In the genomic region with DNA sequence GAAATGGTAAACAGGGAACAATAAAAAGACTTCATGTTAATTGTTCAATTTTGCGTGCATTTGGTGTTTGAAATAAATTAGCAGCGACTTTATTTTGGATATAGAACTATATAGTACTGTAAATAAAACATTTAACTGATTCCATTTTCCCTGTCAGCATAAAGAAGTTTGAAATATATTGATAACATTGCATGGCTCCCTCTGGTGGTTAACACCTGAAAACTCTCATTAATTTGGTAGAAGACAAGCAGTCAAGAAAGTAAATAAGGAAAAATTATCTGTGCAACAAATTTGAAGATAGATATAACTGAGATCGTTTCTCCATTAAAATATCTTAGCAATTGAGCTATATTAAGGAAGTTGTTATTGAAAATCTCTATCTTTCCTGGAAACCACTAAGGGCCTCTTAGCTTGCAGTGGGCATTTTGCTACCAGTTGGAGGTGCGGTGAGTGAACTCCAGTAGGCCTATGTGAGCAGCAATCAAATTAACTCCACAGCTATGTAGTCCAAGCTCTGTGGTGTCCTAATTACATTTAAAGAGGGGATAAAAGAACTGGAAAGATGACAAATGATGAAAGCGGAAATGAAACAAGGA, we compare ENCODE assay signal across 8 cellular contexts.
DNase-seq lines count a peak whose midpoint lies in the region; ATAC-seq, FAIRE-seq and TF ChIP-seq lines count a peak whose summit lies in the region.

No MANE protein-coding gene starts in this region.

- TF ChIP-seq POLR2A in H54 (IDR thresholded peaks at IDR 0.05; ENCODE audit: low read depth, low read length), result no peak

- FAIRE-seq in H54 (lab: Jason Lieb, UNC), result no peak

- no peaks in the 10 kb centered on the region for H3K4me1 ChIP-seq in CD8-positive, alpha-beta memory T cell (ENCODE audit: insufficient read depth, low read length)

- no peak for ATAC-seq in GM21737 (IDR thresholded peaks at IDR 0.05; ENCODE audit: unreplicated experiment)
- no peak for ATAC-seq in T-cell (replicated peaks in 1 of 4)

- DNase-seq in DMS153 (lab: John Stamatoyannopoulos, UW) (peak; percentile 13), HCEC 1CT (peak; percentile 1), OCI-M1 (lab: John Stamatoyannopoulos, UW) (peak; percentile 69), iris pigment epithelial cell (ENCODE audit: low read depth) (peak; percentile 4), T-cell (no peak), H54 (ENCODE audit: insufficient read length, low spot score) (no peak)
- DNase-seq in CD8-positive, alpha-beta memory T cell, result no peak

- no peaks in the 10 kb centered on the region for H3K27me3 Mint-ChIP-seq in CD8-positive, alpha-beta memory T cell
- no peaks in the 10 kb centered on the region for H3K27me3 Mint-ChIP-seq in T-cell

- no peak overlapping the region for H3K4me3 ChIP-seq in CD8-positive, alpha-beta memory T cell (ENCODE audit: low read length)

- POLR2A ChIA-PET in CD8-positive, alpha-beta memory T cell (lab: Charles Lee), result no interaction called here
- POLR2A ChIA-PET in T-cell (lab: Charles Lee), result no interaction called here

- H3K36me3 ChIP-seq in CD8-positive, alpha-beta memory T cell (ENCODE audit: insufficient read depth, low read length), result no peaks in the 10 kb centered on the region

- H3K36me3 Mint-ChIP-seq in CD8-positive, alpha-beta memory T cell, result no peaks in the 10 kb centered on the region
- no peaks in the 10 kb centered on the region for H3K36me3 Mint-ChIP-seq in T-cell

- CTCF ChIA-PET in CD8-positive, alpha-beta memory T cell (lab: Charles Lee), result no interaction called here
- CTCF ChIA-PET in T-cell (lab: Charles Lee), result no interaction called here

- no peaks in the 10 kb centered on the region for H3K9me3 ChIP-seq in CD8-positive, alpha-beta memory T cell (ENCODE audit: low read length)

- H3K27ac Mint-ChIP-seq in CD8-positive, alpha-beta memory T cell, result no peak overlapping the region
- H3K27ac Mint-ChIP-seq in T-cell, result no peak overlapping the region

- H3K27ac ChIP-seq in CD8-positive, alpha-beta memory T cell (ENCODE audit: low read depth, low read length), result no peak overlapping the region

- H3K4me3 Mint-ChIP-seq in CD8-positive, alpha-beta memory T cell, result no peak overlapping the region
- no peak overlapping the region for H3K4me3 Mint-ChIP-seq in T-cell

- no peaks in the 10 kb centered on the region for H3K4me1 Mint-ChIP-seq in CD8-positive, alpha-beta memory T cell
- no peaks in the 10 kb centered on the region for H3K4me1 Mint-ChIP-seq in T-cell

- H3K27me3 ChIP-seq in CD8-positive, alpha-beta memory T cell (ENCODE audit: insufficient read depth, low read length, poor library complexity, severe bottlenecking), result no peaks in the 10 kb centered on the region

- H3K9me3 Mint-ChIP-seq in CD8-positive, alpha-beta memory T cell, result peaks cover 2 to 13% (median 6%) of the 10 kb centered on the region in 5 donors
- peaks cover 2 to 6% (median 3%) of the 10 kb centered on the region in 3 donors for H3K9me3 Mint-ChIP-seq in T-cell

Comparison
In these comparisons a context has a peak if more than half of its experiments do, and no peak if none do; other contexts are left out.
1. DNase-seq: peak in DMS153 (single experiment), HCEC 1CT (single experiment), OCI-M1 (single experiment) and iris pigment epithelial cell (single experiment); none in CD8-positive, alpha-beta memory T cell (0 of 5), T-cell (0 of 34) and H54 (single experiment).